Comparison of ENCODE assay signal across 8 cellular contexts in the genomic region with DNA sequence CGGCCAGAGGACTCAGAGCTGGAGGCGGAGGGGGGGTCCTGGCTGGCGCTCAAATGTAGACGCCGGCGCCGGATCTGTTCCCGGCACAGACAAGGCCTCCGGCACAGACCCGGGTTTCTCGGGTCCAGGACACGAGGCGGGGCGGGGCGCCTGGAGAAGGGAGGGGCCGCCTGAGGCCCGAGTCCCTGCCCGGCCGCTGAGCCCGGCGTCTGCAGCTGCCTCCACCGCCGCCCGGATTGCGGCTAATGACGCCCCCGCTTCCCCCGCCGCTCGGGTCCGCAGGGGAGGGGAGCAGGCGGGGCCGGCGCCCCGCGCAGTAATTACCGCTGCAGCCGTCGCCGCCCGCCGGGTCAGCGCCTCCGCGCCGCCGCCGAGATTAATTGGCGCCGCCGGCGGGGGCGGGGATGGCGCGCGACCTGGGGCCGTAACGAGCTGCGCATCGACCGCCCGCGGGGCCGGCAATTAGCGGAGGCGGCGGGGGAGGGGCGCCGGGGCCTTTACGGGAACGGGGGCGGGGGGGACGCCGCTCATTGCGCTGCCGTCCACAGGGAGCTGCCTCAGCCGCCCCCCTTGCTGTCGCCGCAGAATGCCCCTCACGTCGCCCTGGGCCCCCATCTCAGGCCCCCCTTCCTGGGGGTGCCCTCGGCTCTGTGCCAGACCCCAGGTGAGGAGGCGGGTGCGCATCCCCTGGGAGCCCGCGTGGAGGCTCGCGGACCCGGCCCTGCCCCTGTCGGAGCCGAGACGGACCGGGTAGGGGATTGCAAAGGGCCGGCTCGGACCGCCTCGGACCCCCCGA. TPM values are rescaled to one million over a fixed set of nuclear protein-coding genes. Genes with fewer than 3 reads are reported as not detected.
A peak's percentile ranks its signal among the peaks of the same experiment; 100 is the strongest.
DNase-seq lines count a peak whose midpoint lies in the region; ATAC-seq and TF ChIP-seq lines count a peak whose summit lies in the region.

No MANE protein-coding gene starts in this region.

- peak overlapping the region in 7 of 10 donors; percentile 45 to 87 (median 69) for H3K27ac ChIP-seq in heart right ventricle

- intact Hi-C loops in heart right ventricle (cut with DNase I) = loop anchor here in 1 of 10 donors (2.0 kb wide), 1 partner anchor 21 kb away; no protein-coding TSS in a partner anchor

- H3K9me3 Mint-ChIP-seq in activated naive CD8-positive, alpha-beta T cell (ENCODE audit: low read depth) = no peaks in the 10 kb centered on the region

- WGBS in heart right ventricle, 2 donors = 0 to 1% methylated on average over 75 to 94 of the region's 98 CpGs

- no peaks in the 10 kb centered on the region for H3K36me3 Mint-ChIP-seq in activated naive CD8-positive, alpha-beta T cell

- peaks cover 6% of the 10 kb centered on the region for H3K27me3 Mint-ChIP-seq in activated naive CD8-positive, alpha-beta T cell

- TF ChIP-seq CTCF in heart right ventricle (IDR thresholded peaks at IDR 0.05) = no peak

- H3K36me3 ChIP-seq in heart right ventricle = peaks cover 0 to 25% (median 20%) of the 10 kb centered on the region in 9 donors

- H3K4me1 Mint-ChIP-seq in activated naive CD8-positive, alpha-beta T cell (ENCODE audit: low read depth) = peaks cover 2% of the 10 kb centered on the region

- no peaks in the 10 kb centered on the region for H3K9me3 ChIP-seq in heart right ventricle

- ATAC-seq in heart right ventricle = peak in 7 of 8 donors; percentile 25 to 51 (median 45)
- no peak for ATAC-seq in HG02642 (IDR thresholded peaks at IDR 0.05; ENCODE audit: poor library complexity, unreplicated experiment)
- ATAC-seq in HG03520 (IDR thresholded peaks at IDR 0.05; ENCODE audit: unreplicated experiment) = no peak

- peak overlapping the region; percentile 4 to 51 (median 46) for H3K4me3 ChIP-seq in heart right ventricle

- H3K4me3 Mint-ChIP-seq in activated naive CD8-positive, alpha-beta T cell = peak overlapping the region; percentile 77

- no peak overlapping the region for H3K27ac Mint-ChIP-seq in activated naive CD8-positive, alpha-beta T cell

- H3K4me1 ChIP-seq in heart right ventricle = peaks cover 3 to 55% (median 33%) of the 10 kb centered on the region in 9 donors

- peaks cover 11 to 69% (median 58%) of the 10 kb centered on the region in 7 donors for H3K27me3 ChIP-seq in heart right ventricle

- peak; percentile 43 for DNase-seq in activated T-cell treated with anti-CD3 and anti-CD28 coated beads, Interleukin-2, amount 50 U/mL, for 1 hour
- DNase-seq in activated T-cell treated with anti-CD3 and anti-CD28 coated beads for 4 hours (no peak), NCI-H2196 treated with DMSO at 0.1 percent for 48 hours (lab: John Stamatoyannopoulos, UW; ENCODE audit: unreplicated experiment) (peak; percentile 81), heart right ventricle (peak; percentile 67 to 71), retina (peak; percentile 95)

RNA-seq across cellular contexts. Expression of gene NOC2L, which starts 17.3 kb away (rescaled TPM):
- total RNA-seq in heart right ventricle = 10 to 100 TPM; 38.3 to 52.5 (median 42.6) TPM
- polyA plus RNA-seq in heart right ventricle = 10 to 100 TPM; 62.5 to 64.8 TPM

RNA-seq across cellular contexts. Expression of gene SAMD11, which starts 18.1 kb away (rescaled TPM):
- total RNA-seq in heart right ventricle = 1 to 10 TPM in 8 of 10 donors, under 1 TPM in 2; 0.87 to 2.2 (median 1.2) TPM
- polyA plus RNA-seq in heart right ventricle = 1 to 10 TPM; 1.5 to 2.4 TPM

RNA-seq across cellular contexts. Expression of gene KLHL17, which starts 18.6 kb away (rescaled TPM):
- total RNA-seq in heart right ventricle = 1 to 10 TPM; 1.3 to 6.6 (median 3.2) TPM
- 10 to 100 TPM in 1 of 2 donors, 1 to 10 TPM in 1; 7.7 to 10.2 TPM for polyA plus RNA-seq in heart right ventricle

RNA-seq across cellular contexts. Expression of gene PLEKHN1, which starts 24.5 kb away (rescaled TPM):
- total RNA-seq in heart right ventricle = under 1 TPM in 2 of 10 donors, not detected in 8; 0.13 to 0.30 TPM
- under 1 TPM; 0.28 to 0.37 TPM for polyA plus RNA-seq in heart right ventricle

RNA-seq across cellular contexts. Expression of gene PERM1, which starts 40.1 kb away (rescaled TPM):
- 100 to 1,000 TPM in 8 of 10 donors, 10 to 100 TPM in 2; 66.2 to 238 (median 122) TPM for total RNA-seq in heart right ventricle
- 100 to 1,000 TPM in 1 of 2 donors, 10 to 100 TPM in 1; 55.1 to 513 TPM for polyA plus RNA-seq in heart right ventricle

Comparison
In these comparisons a context has a peak if more than half of its experiments do, and no peak if none do; other contexts are left out.
1. ATAC-seq: peak in heart right ventricle (7 of 8); none in HG02642 (single experiment) and HG03520 (single experiment).